ENCODE assay signal across 8 cellular contexts in the genomic region with DNA sequence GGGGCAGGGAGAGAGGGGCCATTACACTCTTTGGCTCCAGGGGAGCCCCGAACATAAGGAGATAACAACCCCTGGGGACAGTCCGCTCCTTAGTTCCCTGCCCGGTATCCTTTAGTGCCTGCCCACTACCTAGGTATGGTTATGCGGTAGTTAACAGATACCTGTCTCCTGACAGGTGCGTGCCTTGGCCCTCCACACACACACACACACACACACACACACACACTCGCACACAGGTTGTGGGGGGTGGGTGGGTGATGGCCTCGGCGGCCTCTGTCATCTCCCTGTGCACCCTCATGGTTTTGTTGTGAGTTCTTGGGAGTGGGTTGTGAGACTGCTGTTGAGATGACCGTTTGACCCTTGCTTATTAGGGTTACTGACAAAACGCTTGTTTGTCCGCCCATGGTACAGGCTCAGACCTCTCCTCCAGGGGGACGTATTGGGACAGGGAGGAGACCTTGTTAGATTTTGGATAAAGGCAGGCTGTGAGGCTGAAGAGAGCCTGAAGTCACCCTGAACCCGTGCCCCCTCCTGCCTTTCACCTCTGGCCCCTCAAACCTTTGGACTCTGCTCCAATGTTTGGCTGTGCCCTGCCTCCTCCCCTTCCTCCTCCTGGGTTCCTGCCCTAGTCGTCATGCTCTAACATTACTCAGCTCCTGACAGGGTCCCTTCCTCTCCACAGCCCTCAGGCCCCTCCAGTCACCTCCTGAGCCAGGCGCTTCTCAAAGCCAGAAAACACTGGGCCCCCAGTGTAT. TPM values are rescaled to one million over a fixed set of nuclear protein-coding genes. Genes with fewer than 3 reads are reported as not detected.
A peak's percentile ranks its signal among the peaks of the same experiment; 100 is the strongest.
DNase-seq lines count a peak whose midpoint lies in the region; ATAC-seq and TF ChIP-seq lines count a peak whose summit lies in the region.

No MANE protein-coding gene starts in this region.

- H3K4me1 Mint-ChIP-seq in activated naive CD8-positive, alpha-beta T cell treated with anti-CD3 and anti-CD28 coated beads for 36 hours = peaks cover 46% of the 10 kb centered on the region

- DNase-seq in HL-60 (ENCODE audit: low read depth in 1 of 2, low spot score in 1 of 2) (no peak), spleen (no peak), T1000 (lab: John Stamatoyannopoulos, UW) (no peak), NK-92 (lab: John Stamatoyannopoulos, UW; ENCODE audit: unreplicated experiment) (no peak), glomerular visceral epithelial cell (ENCODE audit: extremely low spot score) (no peak)
- DNase-seq in activated naive CD8-positive, alpha-beta T cell treated with anti-CD3 and anti-CD28 coated beads for 36 hours = no peak

- H3K27ac ChIP-seq in HL-60 (replicated peaks) = no peak overlapping the region
- H3K27ac ChIP-seq in spleen = peak overlapping the region in 7 of 8 donors; percentile 63 to 84 (median 73)

- no peaks in the 10 kb centered on the region for H3K9me3 ChIP-seq in iPS-18c (ENCODE audit: control insufficient read depth, insufficient read depth, low read length)
- H3K9me3 ChIP-seq in spleen = no peaks in the 10 kb centered on the region

- ATAC-seq in GM21825 (IDR thresholded peaks at IDR 0.05; ENCODE audit: unreplicated experiment) = no peak

- TF ChIP-seq CTCF in HL-60 (IDR thresholded peaks at IDR 0.05; ENCODE audit: insufficient read depth, low read length) (no peak), spleen (IDR thresholded peaks at IDR 0.05 in 8 of 11, conservative IDR thresholded peaks at IDR 0.05 in 3 of 11) (no peak)

- peak overlapping the region; percentile 72 for H3K4me3 Mint-ChIP-seq in activated naive CD8-positive, alpha-beta T cell treated with anti-CD3 and anti-CD28 coated beads for 36 hours

- no peaks in the 10 kb centered on the region for H3K36me3 ChIP-seq in spleen

- no peaks in the 10 kb centered on the region for H3K9me3 Mint-ChIP-seq in activated naive CD8-positive, alpha-beta T cell treated with anti-CD3 and anti-CD28 coated beads for 36 hours

- intact Hi-C loops in spleen (cut with DNase I; ENCODE audit: low total_unique reads) = no loop called here

- H3K27ac Mint-ChIP-seq in activated naive CD8-positive, alpha-beta T cell treated with anti-CD3 and anti-CD28 coated beads for 36 hours = no peak overlapping the region

- peaks cover 35% of the 10 kb centered on the region for H3K27me3 Mint-ChIP-seq in activated naive CD8-positive, alpha-beta T cell treated with anti-CD3 and anti-CD28 coated beads for 36 hours

- 41 to 47% (median 45%) methylated on average over 10 to 15 of the region's 15 CpGs for WGBS in spleen, 5 donors

- H3K27me3 ChIP-seq in HL-60 (ENCODE audit: insufficient read depth, poor library complexity, severe bottlenecking) = peaks cover 15% of the 10 kb centered on the region
- H3K27me3 ChIP-seq in spleen (replicated peaks in 1 of 7) = peaks cover 0 to 62% (median 14%) of the 10 kb centered on the region in 7 donors

- no peak for TF ChIP-seq POLR2A in spleen (IDR thresholded peaks at IDR 0.05)

- peak overlapping the region; percentile 44 for H3K4me3 ChIP-seq in HL-60 (replicated peaks; ENCODE audit: insufficient read depth, low read length)
- H3K4me3 ChIP-seq in iPS-18c (ENCODE audit: insufficient read depth, low read depth, low read length) = peak overlapping the region; percentile 49
- H3K4me3 ChIP-seq in spleen = peak overlapping the region; percentile 49 to 93 (median 68)

- H3K36me3 Mint-ChIP-seq in activated naive CD8-positive, alpha-beta T cell treated with anti-CD3 and anti-CD28 coated beads for 36 hours = peaks cover 1% of the 10 kb centered on the region

- H3K4me1 ChIP-seq in spleen = peaks cover 3 to 87% (median 61%) of the 10 kb centered on the region in 6 donors

RNA-seq across cellular contexts. Expression of gene RASSF5, which starts 1.0 kb away (rescaled TPM):
- 100 to 1,000 TPM; 223 to 226 TPM for total RNA-seq in activated naive CD8-positive, alpha-beta T cell treated with anti-CD3 and anti-CD28 coated beads for 36 hours
- 100 to 1,000 TPM; 121 to 168 (median 131) TPM for total RNA-seq in spleen
- 10 to 100 TPM; 32.2 to 39.5 (median 35.8) TPM for polyA plus RNA-seq in spleen

RNA-seq across cellular contexts. Expression of gene IKBKE, which starts 38.0 kb away (rescaled TPM):
- 10 to 100 TPM; 18.7 to 19.8 TPM for total RNA-seq in activated naive CD8-positive, alpha-beta T cell treated with anti-CD3 and anti-CD28 coated beads for 36 hours
- 10 to 100 TPM; 20.1 to 37.3 (median 35.1) TPM for total RNA-seq in spleen
- polyA plus RNA-seq in spleen = 10 to 100 TPM; 11.3 to 23.2 (median 17.0) TPM
